In the genomic region with DNA sequence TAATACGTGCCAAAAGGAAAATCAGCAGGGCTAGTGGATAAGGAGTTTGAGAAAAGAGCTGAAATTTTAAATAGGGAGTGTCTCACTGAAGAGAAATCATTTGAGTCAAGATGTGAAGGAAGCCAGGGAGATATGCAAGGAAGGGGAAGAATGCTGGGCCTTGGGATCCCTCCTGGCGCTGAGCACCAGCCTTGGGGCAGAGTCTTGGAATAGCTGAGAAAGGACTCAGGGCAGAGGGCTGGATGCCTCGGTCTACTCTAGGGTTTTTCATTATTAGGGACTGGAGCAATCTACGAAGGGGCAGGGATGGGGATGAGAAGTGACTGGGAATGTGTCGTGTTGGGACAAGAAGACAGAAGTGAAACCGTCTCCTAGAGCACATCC, we compare ENCODE assay signal across 8 cellular contexts. TPM values are rescaled to one million over a fixed set of nuclear protein-coding genes. Genes with fewer than 3 reads are reported as not detected.
DNase-seq lines count a peak whose midpoint lies in the region; ATAC-seq and TF ChIP-seq lines count a peak whose summit lies in the region.

No MANE protein-coding gene starts in this region.

- WGBS in heart right ventricle, 2 donors = 4 to 9% methylated on average over 6 of the region's 6 CpGs
- 8% methylated on average over 4 to 6 of the region's 6 CpGs for WGBS in mesodermal cell (ENCODE audit: insufficient coverage in 2 of 2), 2 experiments

- TF ChIP-seq POLR2A in vagina (IDR thresholded peaks at IDR 0.05) = no peak

- ATAC-seq in heart right ventricle (no peak), GM21737 (IDR thresholded peaks at IDR 0.05; ENCODE audit: unreplicated experiment) (no peak), HG03439 (IDR thresholded peaks at IDR 0.05; ENCODE audit: unreplicated experiment) (no peak), GM18517 (IDR thresholded peaks at IDR 0.05; ENCODE audit: unreplicated experiment) (no peak)

- TF ChIP-seq CTCF in heart right ventricle (IDR thresholded peaks at IDR 0.05) = no peak
- no peak for TF ChIP-seq CTCF in brain microvascular endothelial cell (IDR thresholded peaks at IDR 0.05; ENCODE audit: low read depth, low read length, missing control alignments)
- no peak for TF ChIP-seq CTCF in vagina (IDR thresholded peaks at IDR 0.05)

- H3K27me3 ChIP-seq in heart right ventricle (no peaks in the 10 kb centered on the region), brain microvascular endothelial cell (replicated peaks) (no peaks in the 10 kb centered on the region), vagina (no peaks in the 10 kb centered on the region)

- intact Hi-C loops in heart right ventricle (cut with DNase I) = no loop called here
- intact Hi-C loops in cardiac septum (cut with DNase I) = no loop called here
- intact Hi-C loops in vagina (cut with DNase I) = no loop called here

- in situ Hi-C loops in brain microvascular endothelial cell (cut with HindIII; ENCODE audit: low pct_ligation_motif_present, low sequenced_read_pairs) = no loop called here

- H3K27ac ChIP-seq in heart right ventricle (peak overlapping the region in 1 of 10 donors; percentile 69), brain microvascular endothelial cell (no peak overlapping the region), mesodermal cell (ENCODE audit: low read depth, low read length, severe bottlenecking) (no peak overlapping the region), vagina (no peak overlapping the region)

- H3K9me3 ChIP-seq in heart right ventricle = no peaks in the 10 kb centered on the region
- H3K9me3 ChIP-seq in mesodermal cell (ENCODE audit: control insufficient read depth, low read length) = no peaks in the 10 kb centered on the region
- H3K9me3 ChIP-seq in vagina = no peaks in the 10 kb centered on the region

- H3K36me3 ChIP-seq in heart right ventricle (peaks cover 0 to 10% (median 0%) of the 10 kb centered on the region in 9 donors), brain microvascular endothelial cell (replicated peaks) (no peaks in the 10 kb centered on the region), mesodermal cell (ENCODE audit: control insufficient read depth, insufficient read depth, low read length) (peaks cover 25% of the 10 kb centered on the region), vagina (no peaks in the 10 kb centered on the region)

- H3K4me1 ChIP-seq in heart right ventricle (peaks cover 0 to 15% (median 6%) of the 10 kb centered on the region in 9 donors), mesodermal cell (ENCODE audit: control insufficient read depth, insufficient read depth, low read length, poor library complexity, severe bottlenecking) (peaks cover 7% of the 10 kb centered on the region), vagina (peaks cover 11% of the 10 kb centered on the region)

- DNase-seq in heart right ventricle (no peak), cardiac septum (ENCODE audit: low spot score) (no peak), brain microvascular endothelial cell (no peak), vagina (ENCODE audit: extremely low spot score in 2 of 2) (no peak)

- H3K4me3 ChIP-seq in heart right ventricle (peak overlapping the region; percentile 47 to 74 (median 64)), brain microvascular endothelial cell (ENCODE audit: low read depth, low read length) (peak overlapping the region; percentile 89), mesodermal cell (ENCODE audit: extremely low read depth, insufficient read depth, low read length, poor library complexity, severe bottlenecking) (peak overlapping the region; percentile 65), vagina (peak overlapping the region; percentile 70 to 71)

RNA-seq across cellular contexts. Expression of a gene that starts 0.5 kb away (rescaled TPM):
- total RNA-seq in heart right ventricle (1 to 10 TPM in 8 of 10 donors, under 1 TPM in 2; 0.61 to 9.0 (median 1.5) TPM), cardiac septum (0.83 TPM), vagina (3.9 TPM)
- 1 to 10 TPM in 1 of 2 donors, under 1 TPM in 1; 0.80 to 1.1 TPM for polyA plus RNA-seq in heart right ventricle
- 41.7 TPM for polyA plus RNA-seq in mesodermal cell (2013, experiment 1 of 2)
- polyA plus RNA-seq in mesodermal cell (2013, experiment 2 of 2) = 42.1 TPM
